Comparison of ENCODE assay signal across 9 cellular contexts in the genomic region with DNA sequence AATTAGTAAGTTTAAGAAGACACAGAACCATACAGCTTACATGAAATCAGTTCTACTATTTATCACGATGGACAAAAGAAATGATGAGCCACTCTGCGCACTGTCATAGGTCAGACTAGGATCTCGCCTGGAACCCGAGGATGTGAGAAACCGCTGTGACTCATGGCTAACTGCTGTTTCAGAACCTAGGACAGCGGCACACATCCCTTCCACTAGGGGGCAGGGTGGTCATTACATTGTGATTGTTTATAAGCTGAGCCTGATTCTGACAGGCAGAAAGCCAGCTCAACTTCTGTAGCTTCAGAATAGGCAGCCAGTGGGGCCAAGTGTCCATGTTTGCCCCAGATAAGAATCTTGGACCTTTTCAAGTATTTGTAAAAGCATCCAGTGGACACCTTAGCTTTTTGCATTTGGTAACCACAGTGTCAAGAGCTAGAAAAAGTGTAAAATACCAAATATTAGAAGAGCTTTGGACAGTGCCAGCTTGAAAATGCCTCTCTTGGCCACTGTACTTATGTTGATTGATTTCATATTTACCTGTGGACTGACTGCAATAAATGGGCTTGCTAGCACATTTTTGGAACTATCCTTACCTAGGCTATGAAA.
DNase-seq lines count a peak whose midpoint lies in the region; ATAC-seq and TF ChIP-seq lines count a peak whose summit lies in the region.
"Had no signal": no experiment of that assay in that cellular context is flagged by ENCODE, and none has a peak within 500 bp of the region (broad histone marks: within the 10 kb centered on the region; RNA-seq: fewer than 3 reads in every experiment).

No MANE protein-coding gene starts in this region.

- no peaks in the 10 kb centered on the region for H3K9me3 ChIP-seq in CD4-positive, alpha-beta T cell (ENCODE audit: control insufficient read depth, low read length)

- no peak overlapping the region for H3K27ac ChIP-seq in CD4-positive, alpha-beta T cell (ENCODE audit: low read depth, low read length)

- peaks cover 37% of the 10 kb centered on the region for H3K27me3 Mint-ChIP-seq in CD4-positive, alpha-beta T cell

- intact Hi-C loops in CD4-positive, alpha-beta T cell (cut with DNase I, micrococcal nuclease): loop anchor here (1.0 to 10.0 kb wide), 10 partner anchors 139 to 1779 kb away; no protein-coding TSS in a partner anchor

- H3K4me3 Mint-ChIP-seq in CD4-positive, alpha-beta T cell: no peak overlapping the region
- H3K4me3 Mint-ChIP-seq: activated naive CD4-positive, alpha-beta T cell treated with anti-CD3 and anti-CD28 coated beads, Interleukin-2, amount 50 U/mL, for 24 hours had no signal

- no peaks in the 10 kb centered on the region for H3K4me1 Mint-ChIP-seq in CD4-positive, alpha-beta T cell (ENCODE audit: low read depth)

- POLR2A ChIA-PET in CD4-positive, alpha-beta T cell (lab: Charles Lee): interaction anchor here (1.0 kb wide), 2 partner anchors 676 to 1780 kb away, joined by 3 to 5 read pairs; no protein-coding TSS in a partner anchor

- peaks cover 11% of the 10 kb centered on the region for H3K27me3 ChIP-seq in CD4-positive, alpha-beta T cell (ENCODE audit: control insufficient read depth, insufficient read depth, low read length)

- no peak overlapping the region for H3K27ac Mint-ChIP-seq in CD4-positive, alpha-beta T cell
- H3K27ac Mint-ChIP-seq: activated naive CD4-positive, alpha-beta T cell treated with anti-CD3 and anti-CD28 coated beads, Interleukin-2, amount 50 U/mL, for 24 hours had no signal

- no peaks in the 10 kb centered on the region for H3K36me3 Mint-ChIP-seq in CD4-positive, alpha-beta T cell (ENCODE audit: low read depth)
- H3K36me3 Mint-ChIP-seq: activated naive CD4-positive, alpha-beta T cell treated with anti-CD3 and anti-CD28 coated beads, Interleukin-2, amount 50 U/mL, for 24 hours had no signal

- H3K9me3 Mint-ChIP-seq in CD4-positive, alpha-beta T cell: no peaks in the 10 kb centered on the region
- H3K9me3 Mint-ChIP-seq: activated naive CD4-positive, alpha-beta T cell treated with anti-CD3 and anti-CD28 coated beads, Interleukin-2, amount 50 U/mL, for 24 hours had no signal

- DNase-seq in CD4-positive, alpha-beta T cell: peak; percentile 56 to 73 (median 69)
- peak; percentile 69 for DNase-seq in NCI-H526 treated with DMSO at 0.1 percent for 48 hours (lab: John Stamatoyannopoulos, UW)
- peak; percentile 71 to 79 for DNase-seq in activated CD4-positive, alpha-beta T cell treated with anti-CD3 and anti-CD28 coated beads, Interleukin-2, amount 50 U/mL, for 4 hours
- DNase-seq in effector CD4-positive, alpha-beta T cell: peak; percentile 65
- peak; percentile 85 to 87 for DNase-seq in lung microvascular endothelial cell (ENCODE audit: low read depth in 2 of 2)
- DNase-seq in stimulated activated CD8-positive, alpha-beta memory T cell treated with anti-CD3 and anti-CD28 coated beads, Interleukin-15, amount 100 ng/mL, for 4 hours (ENCODE audit: low read depth in 2 of 2): peak; percentile 41 to 65

- peak; percentile 74 for ATAC-seq in CD4-positive, alpha-beta T cell (ENCODE audit: poor library complexity)
- ATAC-seq in GM19351 (IDR thresholded peaks at IDR 0.05; ENCODE audit: unreplicated experiment) (peak; percentile 98), HG03432 (IDR thresholded peaks at IDR 0.05; ENCODE audit: unreplicated experiment) (peak; percentile 100)

- TF ChIP-seq CTCF in CD4-positive, alpha-beta T cell (IDR thresholded peaks at IDR 0.05): peak; percentile 95

- CTCF ChIA-PET in CD4-positive, alpha-beta T cell (lab: Charles Lee): interaction anchor here (0.5 to 3.2 kb wide), 22 partner anchors 8 to 1781 kb away, joined by 3 to 25 read pairs (median 4); partner anchors contain the start of gene KBTBD8
